ENCODE assay signal across 9 cellular contexts in the genomic region with DNA sequence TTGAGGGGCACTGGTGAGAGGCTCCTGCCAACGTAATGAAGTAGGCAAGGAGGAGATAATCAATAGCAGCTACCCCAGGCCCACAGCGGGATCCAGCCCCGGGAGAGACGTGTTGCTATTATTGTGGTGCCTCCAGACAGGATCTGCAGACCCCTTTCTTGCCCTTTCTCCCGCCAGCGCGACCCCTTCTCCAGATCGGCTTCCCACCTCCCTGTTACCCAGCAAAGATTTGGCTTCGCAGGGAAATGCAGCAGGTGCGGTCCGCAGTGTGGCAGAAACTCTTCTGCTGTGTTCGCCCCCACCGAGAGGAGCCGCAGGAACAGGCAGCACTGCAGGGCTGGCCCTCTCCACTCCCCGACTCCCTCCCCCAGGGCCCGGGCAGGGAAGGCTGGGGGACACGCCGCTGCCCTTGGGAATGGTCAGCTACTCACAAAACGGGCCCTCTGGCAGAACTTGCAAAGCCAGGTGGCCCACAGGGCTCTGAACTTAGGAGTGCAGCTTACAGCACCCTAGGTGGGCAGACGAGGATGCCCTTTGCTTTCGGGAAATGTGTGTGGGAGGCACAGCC. TPM values are rescaled to one million over a fixed set of nuclear protein-coding genes. Genes with fewer than 3 reads are reported as not detected.
DNase-seq lines count a peak whose midpoint lies in the region; TF ChIP-seq lines count a peak whose summit lies in the region.
"Had no signal": no experiment of that assay in that cellular context is flagged by ENCODE, and none has a peak within 500 bp of the region (broad histone marks: within the 10 kb centered on the region; RNA-seq: fewer than 3 reads in every experiment).

No MANE protein-coding gene starts in this region.

- no peaks in the 10 kb centered on the region for H3K36me3 ChIP-seq in iPS-15b (ENCODE audit: control insufficient read depth, insufficient read depth, low read length)
- no peaks in the 10 kb centered on the region for H3K36me3 ChIP-seq in spleen

- H3K27ac ChIP-seq in spleen: no peak overlapping the region
- H3K27ac ChIP-seq: 22Rv1 had no signal

- no peak for TF ChIP-seq POLR2A in spleen (IDR thresholded peaks at IDR 0.05)

- CTCF ChIA-PET in activated CD4-positive, alpha-beta memory T cell treated with anti-CD3 and anti-CD28 coated beads, Interleukin-2, amount 10 ng/mL, durations not matched to agents 7 days and 5 days (lab: Charles Lee): interaction anchor here (0.9 to 5.0 kb wide), 7 partner anchors 13 to 179 kb away, joined by 3 to 23 read pairs (median 3); no protein-coding TSS in a partner anchor

- DNase-seq in NCI-H146 (lab: John Stamatoyannopoulos, UW) (peak; percentile 29), NCI-H146 treated with DMSO at 0.1 percent for 48 hours (lab: John Stamatoyannopoulos, UW; ENCODE audit: unreplicated experiment) (no peak), spleen (no peak), HuH-7.5 (ENCODE audit: low spot score) (no peak), UCSD-AML1 (lab: John Stamatoyannopoulos, UW; ENCODE audit: unreplicated experiment) (no peak)
- no peak for DNase-seq in activated CD4-positive, alpha-beta memory T cell treated with anti-CD3 and anti-CD28 coated beads, Interleukin-2, amount 10 ng/mL, durations not matched to agents 7 days and 5 days
- no peak for DNase-seq in activated CD4-positive, alpha-beta T cell treated with anti-CD3 and anti-CD28 coated beads, Interleukin-2, amount 50 U/mL, for 1 hour

- no peaks in the 10 kb centered on the region for H3K9me3 Mint-ChIP-seq in activated CD4-positive, alpha-beta memory T cell treated with anti-CD3 and anti-CD28 coated beads, Interleukin-2, amount 10 ng/mL, durations not matched to agents 7 days and 5 days

- intact Hi-C loops in spleen (cut with DNase I; ENCODE audit: low total_unique reads): no loop called here

- H3K27me3 Mint-ChIP-seq in activated CD4-positive, alpha-beta memory T cell treated with anti-CD3 and anti-CD28 coated beads, Interleukin-2, amount 10 ng/mL, durations not matched to agents 7 days and 5 days: peaks cover 43% of the 10 kb centered on the region

- TF ChIP-seq CTCF in spleen (IDR thresholded peaks at IDR 0.05 in 8 of 11, conservative IDR thresholded peaks at IDR 0.05 in 3 of 11): no peak

- peaks cover 2% of the 10 kb centered on the region for H3K36me3 Mint-ChIP-seq in activated CD4-positive, alpha-beta memory T cell treated with anti-CD3 and anti-CD28 coated beads, Interleukin-2, amount 10 ng/mL, durations not matched to agents 7 days and 5 days (ENCODE audit: low read depth)

- POLR2A ChIA-PET in activated CD4-positive, alpha-beta memory T cell treated with anti-CD3 and anti-CD28 coated beads, Interleukin-2, amount 10 ng/mL, durations not matched to agents 7 days and 5 days (lab: Charles Lee): interaction anchor here (0.8 to 1.7 kb wide), 3 partner anchors 12 to 179 kb away, joined by 4 to 7 read pairs (median 5); no protein-coding TSS in a partner anchor

- H3K9ac ChIP-seq in iPS-15b (ENCODE audit: low read depth, low read length): no peak overlapping the region

- peaks cover 46% of the 10 kb centered on the region for H3K4me1 Mint-ChIP-seq in activated CD4-positive, alpha-beta memory T cell treated with anti-CD3 and anti-CD28 coated beads, Interleukin-2, amount 10 ng/mL, durations not matched to agents 7 days and 5 days

- H3K27me3 ChIP-seq in iPS-15b (ENCODE audit: control insufficient read depth, insufficient read depth, low read length) (peaks cover 89% of the 10 kb centered on the region), spleen (replicated peaks in 1 of 7) (peaks cover 5 to 76% (median 49%) of the 10 kb centered on the region in 7 donors)

- peaks cover 9% of the 10 kb centered on the region for H3K4me1 ChIP-seq in iPS-15b (ENCODE audit: control insufficient read depth, insufficient read depth, low read length)
- H3K4me1 ChIP-seq in spleen: peaks cover 7 to 30% (median 26%) of the 10 kb centered on the region in 6 donors

- H3K4me3 Mint-ChIP-seq in activated CD4-positive, alpha-beta memory T cell treated with anti-CD3 and anti-CD28 coated beads, Interleukin-2, amount 10 ng/mL, durations not matched to agents 7 days and 5 days: peak overlapping the region; percentile 44

- H3K9me3 ChIP-seq in iPS-15b (ENCODE audit: control insufficient read depth, insufficient read depth, low read length) (no peaks in the 10 kb centered on the region), spleen (no peaks in the 10 kb centered on the region)

- WGBS in spleen, 5 donors: 5 to 12% (median 10%) methylated on average over 10 to 21 of the region's 21 CpGs

- H3K27ac Mint-ChIP-seq in activated CD4-positive, alpha-beta memory T cell treated with anti-CD3 and anti-CD28 coated beads, Interleukin-2, amount 10 ng/mL, durations not matched to agents 7 days and 5 days: no peak overlapping the region

- peak overlapping the region; percentile 42 for H3K4me3 ChIP-seq in iPS-15b (ENCODE audit: low read depth, low read length)
- H3K4me3 ChIP-seq in spleen: peak overlapping the region in 6 of 8 donors; percentile 27 to 76 (median 52)

RNA-seq across cellular contexts. Expression of gene KCNA2, which starts 1.6 kb away (rescaled TPM):
- total RNA-seq in activated CD4-positive, alpha-beta memory T cell treated with anti-CD3 and anti-CD28 coated beads, Interleukin-2, amount 10 ng/mL, durations not matched to agents 7 days and 5 days: 1 to 10 TPM; 5.9 to 6.6 TPM
- total RNA-seq in spleen: 1 to 10 TPM in 5 of 7 donors, under 1 TPM in 2; 0.65 to 2.6 (median 1.4) TPM
- polyA plus RNA-seq in spleen: under 1 TPM; 0.09 to 0.13 (median 0.11) TPM
